Comparison of ENCODE assay signal across 6 cellular contexts in genomic region chr15:56227780-56228179, GRCh38.
"Had no signal": no experiment of that assay in that cellular context is flagged by ENCODE, and none has a peak within 500 bp of the region (broad histone marks: within the 10 kb centered on the region; RNA-seq: fewer than 3 reads in every experiment).

No MANE protein-coding gene starts in this region.

- H3K4me1 ChIP-seq: HAP-1 had no signal

- H2AFZ ChIP-seq: GM23248 had no signal

- H3K27ac ChIP-seq: GM23248 had no signal

- H3K36me3 ChIP-seq: HAP-1 had no signal

- H3K4me3 ChIP-seq: GM23248, HAP-1 had no signal

- ATAC-seq: HCT116 had no signal

- DNase-seq: GM23248, GOT3, H7, IMR-90 had no signal
